In the genomic region with DNA sequence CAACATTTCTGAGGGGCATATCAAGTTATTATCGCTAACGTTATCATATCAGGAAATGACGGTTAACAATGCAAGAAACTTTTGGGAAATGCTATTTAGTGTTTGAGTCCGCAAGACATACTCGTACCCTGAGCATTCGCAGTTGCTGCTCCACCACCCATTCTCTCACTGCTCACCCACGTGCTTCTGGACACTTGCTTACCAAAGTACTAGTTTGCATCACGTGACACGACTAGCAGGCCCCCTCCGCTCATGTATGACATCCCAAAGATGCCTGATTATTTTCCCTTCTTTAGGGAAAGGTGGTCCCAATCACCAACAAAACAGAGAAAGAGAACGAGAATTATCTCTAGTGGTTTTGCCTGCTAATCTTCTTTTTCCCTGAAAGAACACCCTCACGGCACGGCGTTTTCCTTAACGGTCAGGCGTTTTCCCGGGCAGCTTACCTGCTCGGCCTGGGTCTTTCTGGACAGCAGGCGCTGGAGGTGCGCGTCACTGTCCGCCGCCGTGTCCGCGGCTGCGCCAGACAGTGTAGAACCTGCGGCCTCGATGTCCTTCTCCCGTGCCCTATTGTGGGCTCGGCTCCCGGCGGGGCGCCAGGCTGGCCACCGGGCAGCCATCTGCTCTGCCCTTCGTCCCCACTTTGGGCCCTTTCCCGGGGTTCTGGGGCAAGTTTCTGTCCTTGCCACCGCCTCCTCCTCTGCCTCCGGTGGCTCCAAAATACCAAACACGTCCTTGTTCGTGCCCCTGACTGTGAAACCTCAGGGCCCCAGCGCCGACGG, we compare ENCODE assay signal across 8 cellular contexts. TPM values are rescaled to one million over a fixed set of nuclear protein-coding genes. Genes with fewer than 3 reads are reported as not detected.
A peak's percentile ranks its signal among the peaks of the same experiment; 100 is the strongest.
DNase-seq lines count a peak whose midpoint lies in the region; ATAC-seq and TF ChIP-seq lines count a peak whose summit lies in the region.

Gene SUPV3L1 (plus strand): TSS at position 492 of the 782 bp plus-strand sequence. CDS start 58 bp downstream, at position 550.

- intact Hi-C loops in left lung (cut with DNase I): no loop called here

- H3K9me3 ChIP-seq in left lung: no peaks in the 10 kb centered on the region

- H3K4me1 ChIP-seq in left lung: peaks cover 9 to 29% of the 10 kb centered on the region in 2 donors

- H3K27ac ChIP-seq in left lung: peak within 1 kb of the TSS; percentile 83 to 93

- peaks cover 0 to 9% of the 10 kb centered on the region in 2 donors for H3K36me3 ChIP-seq in left lung

- DNase-seq in C1 segment of cervical spinal cord (lab: John Stamatoyannopoulos, UW) (peak; percentile 79 to 99 (median 92)), NCI-H748 treated with DMSO at 0.1 percent for 48 hours (lab: John Stamatoyannopoulos, UW) (peak; percentile 87), dermis blood vessel endothelial cell (peak; percentile 98), left lung (peak; percentile 93 to 95)
- DNase-seq in activated CD4-positive, alpha-beta T cell treated with anti-CD3 and anti-CD28 coated beads, Interleukin-2, amount 50 U/mL, for 48 hours: peak; percentile 86 to 89
- DNase-seq in stimulated activated CD4-positive, alpha-beta T cell treated with anti-CD3 and anti-CD28 coated beads, Interleukin-2, amount 100 ng/mL, for 48 hours: peak; percentile 84 to 85

- ATAC-seq in GM19351 (IDR thresholded peaks at IDR 0.05; ENCODE audit: unreplicated experiment) (peak; percentile 89), HG03521 (IDR thresholded peaks at IDR 0.05; ENCODE audit: unreplicated experiment) (peak; percentile 76), left lung (peak; percentile 98)

- no peaks in the 10 kb centered on the region for H3K27me3 ChIP-seq in left lung

- peak within 1 kb of the TSS; percentile 82 to 92 for H3K4me3 ChIP-seq in left lung

- TF ChIP-seq CTCF in left lung (IDR thresholded peaks at IDR 0.05): no peak

RNA-seq across cellular contexts. Expression of gene SUPV3L1, which starts in this region (rescaled TPM):
- total RNA-seq in dermis blood vessel endothelial cell (18.4 and 27.1 TPM in 2 replicates), left lung (10 to 100 TPM; 15.8 to 22.3 TPM)

Comparison
In these comparisons a context has a peak if more than half of its experiments do, and no peak if none do; other contexts are left out.
1. Peak in every context shown above with its lines: DNase-seq, ATAC-seq, H3K4me3 ChIP-seq and H3K27ac ChIP-seq.